Comparison of ENCODE assay signal across 28 cellular contexts in genomic region chr2:241999184-241999583, GRCh38.
"Had no signal": no experiment of that assay in that cellular context is flagged by ENCODE, and none has a peak within 500 bp of the region (broad histone marks: within the 10 kb centered on the region; RNA-seq: fewer than 3 reads in every experiment).

No MANE protein-coding gene starts in this region.

- H3K4me1 ChIP-seq: gastroesophageal sphincter, heart left ventricle, left ventricle myocardium inferior, lower lobe of right lung, psoas muscle, thyroid gland had no signal

- H3K4me2 ChIP-seq: hepatocyte had no signal

- H3K27me3 ChIP-seq: hepatocyte, ovary, thyroid gland had no signal

- H3K9me3 ChIP-seq: gastroesophageal sphincter, heart left ventricle, left ventricle myocardium inferior, lower lobe of right lung, ovary, psoas muscle, thyroid gland had no signal

- H2AFZ ChIP-seq: hepatocyte had no signal

- ATAC-seq: esophagus mucosa; gastroesophageal sphincter; heart left ventricle; lower lobe of right lung; naive thymus-derived CD8-positive, alpha-beta T cell; psoas muscle; right cardiac atrium; stimulated activated naive CD8-positive, alpha-beta T cell treated with anti-CD3 and anti-CD28 coated beads, Interleukin-15, amount 100 ng/mL, for 72 hours had no signal

- H3K27ac ChIP-seq: epithelial cell of prostate, gastroesophageal sphincter, heart left ventricle, hepatocyte, left ventricle myocardium inferior, lower lobe of right lung, ovary, psoas muscle, thyroid gland had no signal

- H3K27ac Mint-ChIP-seq: dendritic cell treated with granulocyte-macrophage colony-stimulating factor and Interleukin-4, amounts not matched to agents 40 ng/mL and 50 ng/mL, for 4 days; endodermal cell; nephron progenitor cell; stimulated activated naive CD8-positive, alpha-beta T cell treated with anti-CD3 and anti-CD28 coated beads, Interleukin-15, amount 100 ng/mL, for 72 hours; type B pancreatic cell had no signal

- H3K36me3 ChIP-seq: gastroesophageal sphincter, heart left ventricle, left ventricle myocardium inferior, lower lobe of right lung, ovary, thyroid gland had no signal

- DNase-seq: effector CD8-positive, alpha-beta T cell; endodermal cell; foreskin fibroblast; heart left ventricle; kidney; left ventricle myocardium inferior; lower lobe of right lung; naive thymus-derived CD8-positive, alpha-beta T cell; nephron progenitor cell; occipital lobe; psoas muscle; right cardiac atrium; small intestine; stimulated activated CD4-positive, alpha-beta T cell treated with anti-CD3 and anti-CD28 coated beads, Interleukin-12 subunit alpha, Interleukin-12 subunit beta, amount 100 ng/mL, for 4 hours; stimulated activated CD4-positive, alpha-beta T cell treated with anti-CD3 and anti-CD28 coated beads, Interleukin-1b, Interleukin-23, amount 100 ng/mL, for 48 hours; stimulated activated CD4-positive, alpha-beta T cell treated with anti-CD3 and anti-CD28 coated beads, Interleukin-4, amount 100 ng/mL, for 1 hour; stimulated activated CD8-positive, alpha-beta memory T cell treated with anti-CD3 and anti-CD28 coated beads, Interleukin-4, amount 100 ng/mL, for 48 hours; stimulated activated naive CD4-positive, alpha-beta T cell; stimulated activated naive CD8-positive, alpha-beta T cell treated with anti-CD3 and anti-CD28 coated beads, Interleukin-15, amount 100 ng/mL, for 72 hours; thyroid gland had no signal

- H3K79me2 ChIP-seq: hepatocyte had no signal

- H3K4me1 Mint-ChIP-seq: endodermal cell had no signal

- H3K36me3 Mint-ChIP-seq: type B pancreatic cell had no signal

- H3K4me3 ChIP-seq: gastroesophageal sphincter, heart left ventricle, hepatocyte, left ventricle myocardium inferior, lower lobe of right lung, ovary, psoas muscle, thyroid gland had no signal

- FAIRE-seq: colon, kidney, small intestine had no signal

- H3K27me3 Mint-ChIP-seq: naive thymus-derived CD8-positive, alpha-beta T cell; stimulated activated naive CD8-positive, alpha-beta T cell treated with anti-CD3 and anti-CD28 coated beads, Interleukin-15, amount 100 ng/mL, for 72 hours had no signal

- H3K9me3 Mint-ChIP-seq: dendritic cell treated with granulocyte-macrophage colony-stimulating factor and Interleukin-4, amounts not matched to agents 40 ng/mL and 50 ng/mL, for 4 days; endodermal cell; naive thymus-derived CD8-positive, alpha-beta T cell; stimulated activated naive CD8-positive, alpha-beta T cell treated with anti-CD3 and anti-CD28 coated beads, Interleukin-15, amount 100 ng/mL, for 72 hours; type B pancreatic cell had no signal

- H3K4me3 Mint-ChIP-seq: dendritic cell treated with granulocyte-macrophage colony-stimulating factor and Interleukin-4, amounts not matched to agents 40 ng/mL and 50 ng/mL, for 4 days; endodermal cell; naive thymus-derived CD8-positive, alpha-beta T cell; nephron progenitor cell; stimulated activated naive CD8-positive, alpha-beta T cell treated with anti-CD3 and anti-CD28 coated beads, Interleukin-15, amount 100 ng/mL, for 72 hours; type B pancreatic cell had no signal
